In genomic region chr10:100043796-100044195, GRCh38 we compare ENCODE assay signal across 10 cellular contexts. TPM values are rescaled to one million over a fixed set of nuclear protein-coding genes. Genes with fewer than 3 reads are reported as not detected.
DNase-seq lines count a peak whose midpoint lies in the region; ATAC-seq and TF ChIP-seq lines count a peak whose summit lies in the region.
"Had no signal": no experiment of that assay in that cellular context is flagged by ENCODE, and none has a peak within 500 bp of the region (broad histone marks: within the 10 kb centered on the region; RNA-seq: fewer than 3 reads in every experiment).

No MANE protein-coding gene starts in this region.

- peak overlapping the region; percentile 1; the same call in 1 of the 2 replicates for H3K27ac ChIP-seq in HEK293 (ENCODE audit: extremely low read depth, low read depth, low read length)
- H3K27ac ChIP-seq in iPS-20b (ENCODE audit: low read length), result no peak overlapping the region

- DNase-seq in stromal cell of bone marrow (ENCODE audit: low read depth), result peak; percentile 20
- no peak for DNase-seq in AML-193 (lab: John Stamatoyannopoulos, UW)
- no peak for DNase-seq in Ammon's horn (ENCODE audit: low spot score)
- DNase-seq: activated naive CD8-positive, alpha-beta T cell treated with anti-CD3 and anti-CD28 coated beads for 36 hours; NCI-H2029 treated with DMSO at 0.1 percent for 48 hours had no signal

- H3K27ac Mint-ChIP-seq in brain, result peak overlapping the region in 3 of 5 experiments; percentile 5 to 77 (median 76)
- H3K27ac Mint-ChIP-seq: activated naive CD8-positive, alpha-beta T cell treated with anti-CD3 and anti-CD28 coated beads for 36 hours had no signal

- no peaks in the 10 kb centered on the region for H3K9me3 ChIP-seq in HEK293 (ENCODE audit: control insufficient read depth, insufficient read depth, low read depth, low read length)
- no peaks in the 10 kb centered on the region for H3K9me3 ChIP-seq in iPS-20b (ENCODE audit: insufficient read depth, low read depth, low read length)

- POLR2A ChIA-PET in HEK293 (lab: Yijun Ruan, JAX), result interaction anchor here (0.5 to 0.6 kb wide), 2 partner anchors 198 to 240 kb away, joined by 3 read pairs; no protein-coding TSS in a partner anchor

- no peak for ATAC-seq in GM21381 (IDR thresholded peaks at IDR 0.05; ENCODE audit: unreplicated experiment)
- no peak for ATAC-seq in GM19397 (IDR thresholded peaks at IDR 0.05; ENCODE audit: unreplicated experiment)

- CTCF ChIA-PET in HEK293 (lab: Yijun Ruan, JAX), result interaction anchor here (0.6 to 15.7 kb wide), 3 partner anchors 32 to 192 kb away, joined by 3 to 264 read pairs (median 5); no protein-coding TSS in a partner anchor

- H3K36me3 Mint-ChIP-seq in brain, result no peaks in the 10 kb centered on the region
- H3K36me3 Mint-ChIP-seq: activated naive CD8-positive, alpha-beta T cell treated with anti-CD3 and anti-CD28 coated beads for 36 hours had no signal

- peaks cover 5% of the 10 kb centered on the region; the same call in 1 of the 2 replicates for H3K4me1 ChIP-seq in HEK293 (ENCODE audit: control insufficient read depth, insufficient read depth, low read length)
- peaks cover 19% of the 10 kb centered on the region for H3K4me1 ChIP-seq in iPS-20b (ENCODE audit: insufficient read depth, low read length)

- peaks cover 42% of the 10 kb centered on the region for H3K4me1 Mint-ChIP-seq in brain

- peak overlapping the region; percentile 13; the same call in 1 of the 2 replicates for H3K9ac ChIP-seq in iPS-20b (ENCODE audit: low read depth, low read length)

- H3K36me3 ChIP-seq in HEK293 (ENCODE audit: control insufficient read depth in 2 of 2, insufficient read depth in 1 of 2, low read length in 2 of 2) (no peaks in the 10 kb centered on the region), iPS-20b (ENCODE audit: insufficient read depth, low read depth, low read length) (no peaks in the 10 kb centered on the region)

- TF ChIP-seq CTCF in HEK293 (tag by site-specific recombination; IDR thresholded peaks at IDR 0.05), result no peak
- no peak for TF ChIP-seq CTCF in brain (conservative IDR thresholded peaks at IDR 0.05)

- no peaks in the 10 kb centered on the region for H3K9me3 Mint-ChIP-seq in brain
- H3K9me3 Mint-ChIP-seq: activated naive CD8-positive, alpha-beta T cell treated with anti-CD3 and anti-CD28 coated beads for 36 hours had no signal

- H3K27me3 Mint-ChIP-seq in brain, result no peaks in the 10 kb centered on the region

- H3K4me3 ChIP-seq in HEK293 (ENCODE audit: low read depth, low read length), result no peak overlapping the region
- no peak overlapping the region for H3K4me3 ChIP-seq in iPS-20b (ENCODE audit: low read length)

- H3K4me3 Mint-ChIP-seq in brain, result no peak overlapping the region
- H3K4me3 Mint-ChIP-seq: activated naive CD8-positive, alpha-beta T cell treated with anti-CD3 and anti-CD28 coated beads for 36 hours had no signal

- H3K27me3 ChIP-seq in iPS-20b (ENCODE audit: insufficient read depth, low read length), result no peaks in the 10 kb centered on the region

TF ChIP-seq in HEK293, 187 proteins besides CTCF, POLR2A, EP300 and RAD21:
- TF ChIP-seq ZBTB17 (tag by site-specific recombination; IDR thresholded peaks at IDR 0.05) (no peak), ZNF350 (tag by site-specific recombination; IDR thresholded peaks at IDR 0.05) (no peak), ZNF311 (tag by site-specific recombination; IDR thresholded peaks at IDR 0.05; ENCODE audit: borderline replicate concordance) (no peak), ZNF341 (tag by site-specific recombination; IDR thresholded peaks at IDR 0.05; ENCODE audit: low read depth) (peak; percentile 51; the same call in 1 of the 2 replicates), ZBTB8A (tag by site-specific recombination; IDR thresholded peaks at IDR 0.05) (no peak), ZNF626 (tag by site-specific recombination; IDR thresholded peaks at IDR 0.05) (no peak), ZNF529 (tag by site-specific recombination; IDR thresholded peaks at IDR 0.05; ENCODE audit: insufficient replicate concordance) (no peak), PRDM10 (tag by site-specific recombination; IDR thresholded peaks at IDR 0.05) (no peak), REPIN1 (tag by site-specific recombination; IDR thresholded peaks at IDR 0.05; ENCODE audit: low read depth) (no peak), ZNF23 (tag by site-specific recombination; IDR thresholded peaks at IDR 0.05; ENCODE audit: borderline replicate concordance) (no peak), ZNF404 (tag by site-specific recombination; IDR thresholded peaks at IDR 0.05) (no peak), ZNF138 (tag by site-specific recombination; IDR thresholded peaks at IDR 0.05; ENCODE audit: borderline replicate concordance) (no peak), ZNF510 (tag by site-specific recombination; IDR thresholded peaks at IDR 0.05; ENCODE audit: insufficient replicate concordance) (no peak), ZBTB48 (tag by site-specific recombination; IDR thresholded peaks at IDR 0.05) (no peak), ZIC2 (tag by site-specific recombination; IDR thresholded peaks at IDR 0.05) (peak; percentile 33)
- TF ChIP-seq, protein P1, sequence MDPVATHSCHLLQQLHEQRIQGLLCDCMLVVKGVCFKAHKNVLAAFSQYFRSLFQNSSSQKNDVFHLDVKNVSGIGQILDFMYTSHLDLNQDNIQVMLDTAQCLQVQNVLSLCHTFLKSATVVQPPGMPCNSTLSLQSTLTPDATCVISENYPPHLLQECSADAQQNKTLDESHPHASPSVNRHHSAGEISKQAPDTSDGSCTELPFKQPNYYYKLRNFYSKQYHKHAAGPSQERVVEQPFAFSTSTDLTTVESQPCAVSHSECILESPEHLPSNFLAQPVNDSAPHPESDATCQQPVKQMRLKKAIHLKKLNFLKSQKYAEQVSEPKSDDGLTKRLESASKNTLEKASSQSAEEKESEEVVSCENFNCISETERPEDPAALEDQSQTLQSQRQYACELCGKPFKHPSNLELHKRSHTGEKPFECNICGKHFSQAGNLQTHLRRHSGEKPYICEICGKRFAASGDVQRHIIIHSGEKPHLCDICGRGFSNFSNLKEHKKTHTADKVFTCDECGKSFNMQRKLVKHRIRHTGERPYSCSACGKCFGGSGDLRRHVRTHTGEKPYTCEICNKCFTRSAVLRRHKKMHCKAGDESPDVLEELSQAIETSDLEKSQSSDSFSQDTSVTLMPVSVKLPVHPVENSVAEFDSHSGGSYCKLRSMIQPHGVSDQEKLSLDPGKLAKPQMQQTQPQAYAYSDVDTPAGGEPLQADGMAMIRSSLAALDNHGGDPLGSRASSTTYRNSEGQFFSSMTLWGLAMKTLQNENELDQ (tag by site-specific recombination; IDR thresholded peaks at IDR 0.05; ENCODE audit: low read depth), result no peak

RNA-seq across cellular contexts. Expression of gene DNMBP, which starts 34.0 kb away (rescaled TPM):
- 4.5 TPM for polyA plus RNA-seq in brain (ENCODE audit: insufficient read depth, low read depth, low replicate concordance)

RNA-seq across cellular contexts. Expression of gene CPN1, which starts 37.9 kb away (rescaled TPM):
- not detected for polyA plus RNA-seq in brain (ENCODE audit: insufficient read depth, low read depth, low replicate concordance)
